In the genomic region with DNA sequence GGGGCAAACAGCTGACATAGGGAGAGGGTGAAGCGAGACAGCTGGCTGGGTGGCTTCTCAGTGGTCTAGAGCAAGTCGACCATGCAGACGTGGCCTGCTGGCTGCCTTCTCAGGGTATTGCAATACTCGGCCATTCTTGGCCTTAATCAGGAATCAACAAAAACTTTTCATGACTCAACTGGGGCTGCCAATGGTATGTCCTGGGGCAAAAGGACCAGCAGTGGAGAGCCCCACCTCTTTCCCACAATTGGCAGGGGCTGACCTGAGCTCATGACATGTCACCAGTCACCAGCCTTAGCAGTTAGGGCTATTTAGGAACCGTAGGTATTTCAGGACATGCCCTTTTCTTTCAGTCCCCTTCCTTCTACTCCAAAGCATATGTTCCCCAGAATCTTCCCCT, we compare ENCODE assay signal across 16 cellular contexts. TPM values are rescaled to one million over a fixed set of nuclear protein-coding genes. Genes with fewer than 3 reads are reported as not detected.
DNase-seq lines count a peak whose midpoint lies in the region; ATAC-seq and TF ChIP-seq lines count a peak whose summit lies in the region.
"Had no signal": no experiment of that assay in that cellular context is flagged by ENCODE, and none has a peak within 500 bp of the region (broad histone marks: within the 10 kb centered on the region; RNA-seq: fewer than 3 reads in every experiment).

No MANE protein-coding gene starts in this region.

- TF ChIP-seq CTCF in epithelial cell of esophagus (IDR thresholded peaks at IDR 0.05; ENCODE audit: insufficient read depth, low read depth, low read length, missing control alignments), result no peak

- DNase-seq in H4 (ENCODE audit: low spot score) (peak; percentile 30), RPMI7951 (ENCODE audit: low read depth) (peak; percentile 84), epithelial cell of esophagus (ENCODE audit: low read depth) (peak; percentile 54), renal cortical epithelial cell (ENCODE audit: low read depth) (peak; percentile 33), nucleus accumbens (lab: John Stamatoyannopoulos, UW) (no peak), NK-92 (lab: John Stamatoyannopoulos, UW; ENCODE audit: unreplicated experiment) (no peak)
- DNase-seq: CD8-positive, alpha-beta T cell; NCI-H146; NCI-H2081 treated with DMSO at 0.1 percent for 48 hours; NCI-H2227 treated with DMSO at 0.1 percent for 48 hours; NCI-H526; NK-92 treated with Interleukin-12 subunit alpha and Interleukin-12 subunit beta, amount 100 ng/mL, for 24 hours; OCI-M1 had no signal

- ATAC-seq in HG02763 (IDR thresholded peaks at IDR 0.05; ENCODE audit: unreplicated experiment), result no peak
- ATAC-seq: CD8-positive, alpha-beta T cell; Right ventricle myocardium inferior had no signal

- no peak overlapping the region for H3K4me3 ChIP-seq in epithelial cell of esophagus (ENCODE audit: low read length)
- H3K4me3 ChIP-seq: HAP-1 had no signal

RNA-seq across cellular contexts. Expression of a gene that starts 19.1 kb away (rescaled TPM):
- total RNA-seq in H4 (2014; rRNA removed; shearing (Covaris generic)), result 0.06 TPM in 1 of 2 replicates, not detected in the other
- 6.9 and 7.6 TPM in 2 replicates for total RNA-seq in RPMI7951 (2014; rRNA removed; shearing (Covaris generic))
- 10.2 and 17.8 TPM in 2 replicates for total RNA-seq in renal cortical epithelial cell
- total RNA-seq: CD8-positive, alpha-beta T cell had no signal

Comparison
In these comparisons a context has a peak if more than half of its experiments do, and no peak if none do; other contexts are left out.
1. DNase-seq: peak in H4 (single experiment), RPMI7951 (single experiment), epithelial cell of esophagus (single experiment) and renal cortical epithelial cell (single experiment); none in nucleus accumbens (0 of 56) and NK-92 (single experiment).